8 cellular contexts compared by ENCODE assay signal in genomic region chr1:10693497-10694273, GRCh38.
DNase-seq lines count a peak whose midpoint lies in the region; ATAC-seq, FAIRE-seq and TF ChIP-seq lines count a peak whose summit lies in the region.

No MANE protein-coding gene starts in this region.

- H3K27ac Mint-ChIP-seq in WTC11, result no peak overlapping the region

- no peaks in the 10 kb centered on the region for H3K36me3 ChIP-seq in KMS-11 (ENCODE audit: insufficient read depth)
- H3K36me3 ChIP-seq in mucosa of descending colon (ENCODE audit: low read depth), result no peaks in the 10 kb centered on the region
- H3K36me3 ChIP-seq in thoracic aorta, result no peaks in the 10 kb centered on the region

- intact Hi-C loops in mucosa of descending colon (cut with DNase I, micrococcal nuclease), result loop anchor here in 1 of 2 donors (10.0 kb wide), 1 partner anchor 101 kb away; the partner anchor contains the start of gene CASZ1

- H4K20me1 ChIP-seq in KMS-11 (ENCODE audit: insufficient read depth), result no peaks in the 10 kb centered on the region

- H3K36me3 Mint-ChIP-seq in WTC11, result no peaks in the 10 kb centered on the region

- H3K4me1 ChIP-seq in KMS-11 (ENCODE audit: low read depth, poor library complexity, severe bottlenecking) (no peaks in the 10 kb centered on the region), mucosa of descending colon (ENCODE audit: low read depth) (peaks cover 33% of the 10 kb centered on the region), thoracic aorta (ENCODE audit: control insufficient read depth in 1 of 2, low read depth in 2 of 2) (peaks cover 25 to 53% of the 10 kb centered on the region in 2 donors)

- H3K27me3 Mint-ChIP-seq in WTC11 (ENCODE audit: low read depth), result peaks cover 29% of the 10 kb centered on the region

- peak; percentile 50 for FAIRE-seq in GM18507 (lab: Jason Lieb, UNC)

- no peak overlapping the region for H3K9ac ChIP-seq in KMS-11

- DNase-seq in GM18507 (ENCODE audit: extremely low spot score, insufficient read length, low read depth) (peak; percentile 40), WTC11 (ENCODE audit: low spot score) (peak; percentile 50), dermis blood vessel endothelial cell (peak; percentile 49), mucosa of descending colon (peak in 2 of 3 donors; percentile 53 to 69), thoracic aorta (ENCODE audit: low spot score) (no peak), NCI-H524 treated with DMSO at 0.1 percent for 48 hours (lab: John Stamatoyannopoulos, UW) (no peak)

- CTCF ChIA-PET in WTC11 (lab: Charles Lee), result interaction anchor here (1.2 kb wide), 1 partner anchor 143 kb away, joined by 3 read pairs; no protein-coding TSS in a partner anchor

- H3K4me2 ChIP-seq in KMS-11, result peak overlapping the region; percentile 92

- H3K4me3 ChIP-seq in KMS-11 (IDR thresholded peaks at IDR 0.05; ENCODE audit: insufficient read depth, low read depth, low read length), result no peak overlapping the region
- H3K4me3 ChIP-seq in mucosa of descending colon, result peak overlapping the region; percentile 61
- H3K4me3 ChIP-seq in thoracic aorta, result peak overlapping the region; percentile 97

- peak overlapping the region; percentile 61 for H2AFZ ChIP-seq in KMS-11 (ENCODE audit: low read depth)

- H3K9me3 ChIP-seq in mucosa of descending colon, result no peaks in the 10 kb centered on the region
- no peaks in the 10 kb centered on the region for H3K9me3 ChIP-seq in thoracic aorta

- H3K79me2 ChIP-seq in KMS-11 (ENCODE audit: insufficient read depth, low read depth), result no peaks in the 10 kb centered on the region

- peaks cover 17% of the 10 kb centered on the region for H3K4me1 Mint-ChIP-seq in WTC11

- H3K4me3 Mint-ChIP-seq in WTC11, result peak overlapping the region; percentile 72

- H3K27me3 ChIP-seq in KMS-11 (ENCODE audit: insufficient read depth, low read depth) (peaks cover 86% of the 10 kb centered on the region), thoracic aorta (replicated peaks; ENCODE audit: insufficient read depth) (no peaks in the 10 kb centered on the region)

- ATAC-seq in WTC11, result no peak
- no peak for ATAC-seq in mucosa of descending colon
- no peak for ATAC-seq in thoracic aorta (ENCODE audit: insufficient number of reproducible peaks, low FRiP score, low read depth)

- TF ChIP-seq CTCF in 22Rv1 (IDR thresholded peaks at IDR 0.05) (no peak; the same call in 1 of the 2 replicates), KMS-11 (conservative IDR thresholded peaks at IDR 0.05; ENCODE audit: low read depth, low read length) (no peak), WTC11 (IDR thresholded peaks at IDR 0.05) (no peak), mucosa of descending colon (IDR thresholded peaks at IDR 0.05) (no peak), thoracic aorta (IDR thresholded peaks at IDR 0.05) (no peak)

- H3K27ac ChIP-seq in 22Rv1 (peak overlapping the region; percentile 76), KMS-11 (no peak overlapping the region), thoracic aorta (peak overlapping the region; percentile 85 to 90)

- H3K9me3 Mint-ChIP-seq in WTC11, result no peaks in the 10 kb centered on the region

- POLR2A ChIA-PET in WTC11 (lab: Charles Lee), result no interaction called here

TF ChIP-seq in WTC11, 78 proteins besides CTCF, POLR2A, EP300 and RAD21 (continues in another document):
- TF ChIP-seq, protein P1, sequence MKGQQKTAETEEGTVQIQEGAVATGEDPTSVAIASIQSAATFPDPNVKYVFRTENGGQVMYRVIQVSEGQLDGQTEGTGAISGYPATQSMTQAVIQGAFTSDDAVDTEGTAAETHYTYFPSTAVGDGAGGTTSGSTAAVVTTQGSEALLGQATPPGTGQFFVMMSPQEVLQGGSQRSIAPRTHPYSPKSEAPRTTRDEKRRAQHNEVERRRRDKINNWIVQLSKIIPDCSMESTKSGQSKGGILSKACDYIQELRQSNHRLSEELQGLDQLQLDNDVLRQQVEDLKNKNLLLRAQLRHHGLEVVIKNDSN (CRISPR knock-in tag; IDR thresholded peaks at IDR 0.05), result no peak
- no peak for TF ChIP-seq NFATC4 (CRISPR knock-in tag; IDR thresholded peaks at IDR 0.05)
- TF ChIP-seq ZSCAN18 (CRISPR knock-in tag; IDR thresholded peaks at IDR 0.05), result no peak
- TF ChIP-seq, protein P2, sequence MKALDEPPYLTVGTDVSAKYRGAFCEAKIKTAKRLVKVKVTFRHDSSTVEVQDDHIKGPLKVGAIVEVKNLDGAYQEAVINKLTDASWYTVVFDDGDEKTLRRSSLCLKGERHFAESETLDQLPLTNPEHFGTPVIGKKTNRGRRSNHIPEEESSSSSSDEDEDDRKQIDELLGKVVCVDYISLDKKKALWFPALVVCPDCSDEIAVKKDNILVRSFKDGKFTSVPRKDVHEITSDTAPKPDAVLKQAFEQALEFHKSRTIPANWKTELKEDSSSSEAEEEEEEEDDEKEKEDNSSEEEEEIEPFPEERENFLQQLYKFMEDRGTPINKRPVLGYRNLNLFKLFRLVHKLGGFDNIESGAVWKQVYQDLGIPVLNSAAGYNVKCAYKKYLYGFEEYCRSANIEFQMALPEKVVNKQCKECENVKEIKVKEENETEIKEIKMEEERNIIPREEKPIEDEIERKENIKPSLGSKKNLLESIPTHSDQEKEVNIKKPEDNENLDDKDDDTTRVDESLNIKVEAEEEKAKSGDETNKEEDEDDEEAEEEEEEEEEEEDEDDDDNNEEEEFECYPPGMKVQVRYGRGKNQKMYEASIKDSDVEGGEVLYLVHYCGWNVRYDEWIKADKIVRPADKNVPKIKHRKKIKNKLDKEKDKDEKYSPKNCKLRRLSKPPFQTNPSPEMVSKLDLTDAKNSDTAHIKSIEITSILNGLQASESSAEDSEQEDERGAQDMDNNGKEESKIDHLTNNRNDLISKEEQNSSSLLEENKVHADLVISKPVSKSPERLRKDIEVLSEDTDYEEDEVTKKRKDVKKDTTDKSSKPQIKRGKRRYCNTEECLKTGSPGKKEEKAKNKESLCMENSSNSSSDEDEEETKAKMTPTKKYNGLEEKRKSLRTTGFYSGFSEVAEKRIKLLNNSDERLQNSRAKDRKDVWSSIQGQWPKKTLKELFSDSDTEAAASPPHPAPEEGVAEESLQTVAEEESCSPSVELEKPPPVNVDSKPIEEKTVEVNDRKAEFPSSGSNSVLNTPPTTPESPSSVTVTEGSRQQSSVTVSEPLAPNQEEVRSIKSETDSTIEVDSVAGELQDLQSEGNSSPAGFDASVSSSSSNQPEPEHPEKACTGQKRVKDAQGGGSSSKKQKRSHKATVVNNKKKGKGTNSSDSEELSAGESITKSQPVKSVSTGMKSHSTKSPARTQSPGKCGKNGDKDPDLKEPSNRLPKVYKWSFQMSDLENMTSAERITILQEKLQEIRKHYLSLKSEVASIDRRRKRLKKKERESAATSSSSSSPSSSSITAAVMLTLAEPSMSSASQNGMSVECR (CRISPR knock-in tag; IDR thresholded peaks at IDR 0.05; ENCODE audit: borderline replicate concordance), result no peak
- TF ChIP-seq GRHL2 (CRISPR knock-in tag; IDR thresholded peaks at IDR 0.05; ENCODE audit: insufficient replicate concordance, severe bottlenecking), result no peak
- TF ChIP-seq JAZF1 (CRISPR knock-in tag; IDR thresholded peaks at IDR 0.05), result no peak
- TF ChIP-seq FOXP4 (CRISPR knock-in tag; IDR thresholded peaks at IDR 0.05), result no peak
- no peak for TF ChIP-seq CBFB (CRISPR knock-in tag; IDR thresholded peaks at IDR 0.05; ENCODE audit: low read depth)
- no peak for TF ChIP-seq ELF4 (CRISPR knock-in tag; IDR thresholded peaks at IDR 0.05; ENCODE audit: low read depth)
- TF ChIP-seq HMGA2 (CRISPR knock-in tag; IDR thresholded peaks at IDR 0.05), result no peak
- TF ChIP-seq MLX (CRISPR knock-in tag; IDR thresholded peaks at IDR 0.05), result no peak
- TF ChIP-seq SP1 (CRISPR knock-in tag; conservative IDR thresholded peaks at IDR 0.05), result no peak

Comparison
In these comparisons a context has a peak if more than half of its experiments do, and no peak if none do; other contexts are left out.
1. DNase-seq: peak in GM18507 (single experiment), WTC11 (single experiment), dermis blood vessel endothelial cell (single experiment) and mucosa of descending colon (2 of 3); none in thoracic aorta (single experiment) and NCI-H524 treated with DMSO at 0.1 percent for 48 hours (single experiment).